Comparison of ENCODE assay signal across 1 cellular context in the genomic region with DNA sequence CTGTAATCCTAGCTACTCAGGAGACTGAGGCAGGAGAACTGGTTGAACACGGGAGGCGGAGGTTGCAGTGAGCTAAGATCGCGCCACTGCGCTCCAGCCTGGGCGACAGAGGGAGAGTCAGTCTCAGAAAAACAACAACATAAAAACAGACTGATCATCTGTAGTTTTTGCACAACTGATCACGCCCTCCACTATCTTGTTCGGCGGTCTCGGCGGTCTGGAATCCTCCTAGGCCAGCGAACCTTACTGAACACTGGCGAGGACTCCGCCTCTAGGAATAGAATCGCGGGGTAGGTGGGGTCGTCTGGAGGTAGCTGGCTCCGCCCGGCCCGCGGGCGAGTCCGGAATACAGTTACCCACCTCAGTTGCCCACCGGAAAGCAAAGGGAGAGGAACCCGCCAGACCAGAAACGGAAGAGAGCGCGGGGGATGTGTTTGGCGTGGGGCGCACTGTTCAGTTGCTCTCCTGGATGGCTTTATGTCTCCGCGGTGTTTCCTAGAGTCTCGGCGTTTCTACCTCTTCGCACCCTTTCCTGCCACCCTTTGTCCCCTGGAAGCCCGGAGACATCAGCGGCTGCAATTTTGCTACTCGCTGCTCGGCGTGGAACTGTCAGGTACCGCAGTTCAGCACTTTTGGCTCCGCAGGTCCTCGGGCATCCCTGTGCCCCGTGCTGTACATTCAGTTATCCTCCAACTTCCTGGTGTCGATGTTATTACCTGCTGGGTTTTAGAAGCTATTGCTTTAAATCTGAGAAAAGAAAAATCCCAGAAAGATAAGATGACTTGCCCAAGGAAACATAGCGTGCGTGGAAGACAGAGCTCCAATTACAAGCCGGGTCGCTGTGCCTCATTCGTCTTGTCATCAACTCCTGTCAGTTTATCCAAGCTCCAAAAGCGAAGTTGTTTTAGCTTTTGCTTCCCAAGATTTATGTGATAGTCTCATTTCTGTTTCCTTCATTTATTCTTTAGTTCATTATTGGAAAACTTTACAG.
A peak's percentile ranks its signal among the peaks of the same experiment; 100 is the strongest.
TF ChIP-seq lines count a peak whose summit lies in the region.

No MANE protein-coding gene starts in this region.

TF ChIP-seq in K562, 482 proteins besides CTCF, POLR2A, EP300 and RAD21 (continued from another document and continues in another):
- TF ChIP-seq, protein P1, sequence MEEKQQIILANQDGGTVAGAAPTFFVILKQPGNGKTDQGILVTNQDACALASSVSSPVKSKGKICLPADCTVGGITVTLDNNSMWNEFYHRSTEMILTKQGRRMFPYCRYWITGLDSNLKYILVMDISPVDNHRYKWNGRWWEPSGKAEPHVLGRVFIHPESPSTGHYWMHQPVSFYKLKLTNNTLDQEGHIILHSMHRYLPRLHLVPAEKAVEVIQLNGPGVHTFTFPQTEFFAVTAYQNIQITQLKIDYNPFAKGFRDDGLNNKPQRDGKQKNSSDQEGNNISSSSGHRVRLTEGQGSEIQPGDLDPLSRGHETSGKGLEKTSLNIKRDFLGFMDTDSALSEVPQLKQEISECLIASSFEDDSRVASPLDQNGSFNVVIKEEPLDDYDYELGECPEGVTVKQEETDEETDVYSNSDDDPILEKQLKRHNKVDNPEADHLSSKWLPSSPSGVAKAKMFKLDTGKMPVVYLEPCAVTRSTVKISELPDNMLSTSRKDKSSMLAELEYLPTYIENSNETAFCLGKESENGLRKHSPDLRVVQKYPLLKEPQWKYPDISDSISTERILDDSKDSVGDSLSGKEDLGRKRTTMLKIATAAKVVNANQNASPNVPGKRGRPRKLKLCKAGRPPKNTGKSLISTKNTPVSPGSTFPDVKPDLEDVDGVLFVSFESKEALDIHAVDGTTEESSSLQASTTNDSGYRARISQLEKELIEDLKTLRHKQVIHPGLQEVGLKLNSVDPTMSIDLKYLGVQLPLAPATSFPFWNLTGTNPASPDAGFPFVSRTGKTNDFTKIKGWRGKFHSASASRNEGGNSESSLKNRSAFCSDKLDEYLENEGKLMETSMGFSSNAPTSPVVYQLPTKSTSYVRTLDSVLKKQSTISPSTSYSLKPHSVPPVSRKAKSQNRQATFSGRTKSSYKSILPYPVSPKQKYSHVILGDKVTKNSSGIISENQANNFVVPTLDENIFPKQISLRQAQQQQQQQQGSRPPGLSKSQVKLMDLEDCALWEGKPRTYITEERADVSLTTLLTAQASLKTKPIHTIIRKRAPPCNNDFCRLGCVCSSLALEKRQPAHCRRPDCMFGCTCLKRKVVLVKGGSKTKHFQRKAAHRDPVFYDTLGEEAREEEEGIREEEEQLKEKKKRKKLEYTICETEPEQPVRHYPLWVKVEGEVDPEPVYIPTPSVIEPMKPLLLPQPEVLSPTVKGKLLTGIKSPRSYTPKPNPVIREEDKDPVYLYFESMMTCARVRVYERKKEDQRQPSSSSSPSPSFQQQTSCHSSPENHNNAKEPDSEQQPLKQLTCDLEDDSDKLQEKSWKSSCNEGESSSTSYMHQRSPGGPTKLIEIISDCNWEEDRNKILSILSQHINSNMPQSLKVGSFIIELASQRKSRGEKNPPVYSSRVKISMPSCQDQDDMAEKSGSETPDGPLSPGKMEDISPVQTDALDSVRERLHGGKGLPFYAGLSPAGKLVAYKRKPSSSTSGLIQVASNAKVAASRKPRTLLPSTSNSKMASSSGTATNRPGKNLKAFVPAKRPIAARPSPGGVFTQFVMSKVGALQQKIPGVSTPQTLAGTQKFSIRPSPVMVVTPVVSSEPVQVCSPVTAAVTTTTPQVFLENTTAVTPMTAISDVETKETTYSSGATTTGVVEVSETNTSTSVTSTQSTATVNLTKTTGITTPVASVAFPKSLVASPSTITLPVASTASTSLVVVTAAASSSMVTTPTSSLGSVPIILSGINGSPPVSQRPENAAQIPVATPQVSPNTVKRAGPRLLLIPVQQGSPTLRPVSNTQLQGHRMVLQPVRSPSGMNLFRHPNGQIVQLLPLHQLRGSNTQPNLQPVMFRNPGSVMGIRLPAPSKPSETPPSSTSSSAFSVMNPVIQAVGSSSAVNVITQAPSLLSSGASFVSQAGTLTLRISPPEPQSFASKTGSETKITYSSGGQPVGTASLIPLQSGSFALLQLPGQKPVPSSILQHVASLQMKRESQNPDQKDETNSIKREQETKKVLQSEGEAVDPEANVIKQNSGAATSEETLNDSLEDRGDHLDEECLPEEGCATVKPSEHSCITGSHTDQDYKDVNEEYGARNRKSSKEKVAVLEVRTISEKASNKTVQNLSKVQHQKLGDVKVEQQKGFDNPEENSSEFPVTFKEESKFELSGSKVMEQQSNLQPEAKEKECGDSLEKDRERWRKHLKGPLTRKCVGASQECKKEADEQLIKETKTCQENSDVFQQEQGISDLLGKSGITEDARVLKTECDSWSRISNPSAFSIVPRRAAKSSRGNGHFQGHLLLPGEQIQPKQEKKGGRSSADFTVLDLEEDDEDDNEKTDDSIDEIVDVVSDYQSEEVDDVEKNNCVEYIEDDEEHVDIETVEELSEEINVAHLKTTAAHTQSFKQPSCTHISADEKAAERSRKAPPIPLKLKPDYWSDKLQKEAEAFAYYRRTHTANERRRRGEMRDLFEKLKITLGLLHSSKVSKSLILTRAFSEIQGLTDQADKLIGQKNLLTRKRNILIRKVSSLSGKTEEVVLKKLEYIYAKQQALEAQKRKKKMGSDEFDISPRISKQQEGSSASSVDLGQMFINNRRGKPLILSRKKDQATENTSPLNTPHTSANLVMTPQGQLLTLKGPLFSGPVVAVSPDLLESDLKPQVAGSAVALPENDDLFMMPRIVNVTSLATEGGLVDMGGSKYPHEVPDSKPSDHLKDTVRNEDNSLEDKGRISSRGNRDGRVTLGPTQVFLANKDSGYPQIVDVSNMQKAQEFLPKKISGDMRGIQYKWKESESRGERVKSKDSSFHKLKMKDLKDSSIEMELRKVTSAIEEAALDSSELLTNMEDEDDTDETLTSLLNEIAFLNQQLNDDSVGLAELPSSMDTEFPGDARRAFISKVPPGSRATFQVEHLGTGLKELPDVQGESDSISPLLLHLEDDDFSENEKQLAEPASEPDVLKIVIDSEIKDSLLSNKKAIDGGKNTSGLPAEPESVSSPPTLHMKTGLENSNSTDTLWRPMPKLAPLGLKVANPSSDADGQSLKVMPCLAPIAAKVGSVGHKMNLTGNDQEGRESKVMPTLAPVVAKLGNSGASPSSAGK (IDR thresholded peaks at IDR 0.05), result no peak
- TF ChIP-seq, protein P2, sequence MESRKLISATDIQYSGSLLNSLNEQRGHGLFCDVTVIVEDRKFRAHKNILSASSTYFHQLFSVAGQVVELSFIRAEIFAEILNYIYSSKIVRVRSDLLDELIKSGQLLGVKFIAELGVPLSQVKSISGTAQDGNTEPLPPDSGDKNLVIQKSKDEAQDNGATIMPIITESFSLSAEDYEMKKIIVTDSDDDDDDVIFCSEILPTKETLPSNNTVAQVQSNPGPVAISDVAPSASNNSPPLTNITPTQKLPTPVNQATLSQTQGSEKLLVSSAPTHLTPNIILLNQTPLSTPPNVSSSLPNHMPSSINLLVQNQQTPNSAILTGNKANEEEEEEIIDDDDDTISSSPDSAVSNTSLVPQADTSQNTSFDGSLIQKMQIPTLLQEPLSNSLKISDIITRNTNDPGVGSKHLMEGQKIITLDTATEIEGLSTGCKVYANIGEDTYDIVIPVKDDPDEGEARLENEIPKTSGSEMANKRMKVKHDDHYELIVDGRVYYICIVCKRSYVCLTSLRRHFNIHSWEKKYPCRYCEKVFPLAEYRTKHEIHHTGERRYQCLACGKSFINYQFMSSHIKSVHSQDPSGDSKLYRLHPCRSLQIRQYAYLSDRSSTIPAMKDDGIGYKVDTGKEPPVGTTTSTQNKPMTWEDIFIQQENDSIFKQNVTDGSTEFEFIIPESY (CRISPR knock-in tag; IDR thresholded peaks at IDR 0.05), result no peak
- TF ChIP-seq, protein P3, sequence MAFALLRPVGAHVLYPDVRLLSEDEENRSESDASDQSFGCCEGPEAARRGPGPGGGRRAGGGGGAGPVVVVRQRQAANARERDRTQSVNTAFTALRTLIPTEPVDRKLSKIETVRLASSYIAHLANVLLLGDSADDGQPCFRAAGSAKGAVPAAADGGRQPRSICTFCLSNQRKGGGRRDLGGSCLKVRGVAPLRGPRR (CRISPR knock-in tag; IDR thresholded peaks at IDR 0.05), result no peak
- TF ChIP-seq, protein P4, sequence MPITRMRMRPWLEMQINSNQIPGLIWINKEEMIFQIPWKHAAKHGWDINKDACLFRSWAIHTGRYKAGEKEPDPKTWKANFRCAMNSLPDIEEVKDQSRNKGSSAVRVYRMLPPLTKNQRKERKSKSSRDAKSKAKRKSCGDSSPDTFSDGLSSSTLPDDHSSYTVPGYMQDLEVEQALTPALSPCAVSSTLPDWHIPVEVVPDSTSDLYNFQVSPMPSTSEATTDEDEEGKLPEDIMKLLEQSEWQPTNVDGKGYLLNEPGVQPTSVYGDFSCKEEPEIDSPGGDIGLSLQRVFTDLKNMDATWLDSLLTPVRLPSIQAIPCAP (CRISPR knock-in tag; IDR thresholded peaks at IDR 0.05; ENCODE audit: borderline replicate concordance), result no peak
- TF ChIP-seq MECOM (CRISPR knock-in tag; IDR thresholded peaks at IDR 0.05), result no peak
- TF ChIP-seq ZNF232 (CRISPR knock-in tag; IDR thresholded peaks at IDR 0.05), result no peak
- no peak for TF ChIP-seq KLF6 (CRISPR knock-in tag; IDR thresholded peaks at IDR 0.05; ENCODE audit: borderline replicate concordance)
- TF ChIP-seq FOXK2 (conservative IDR thresholded peaks at IDR 0.05 in 1 of 2, IDR thresholded peaks at IDR 0.05 in 1 of 2; ENCODE audit: low read depth in 2 of 2), result no peak
- TF ChIP-seq, protein P5, sequence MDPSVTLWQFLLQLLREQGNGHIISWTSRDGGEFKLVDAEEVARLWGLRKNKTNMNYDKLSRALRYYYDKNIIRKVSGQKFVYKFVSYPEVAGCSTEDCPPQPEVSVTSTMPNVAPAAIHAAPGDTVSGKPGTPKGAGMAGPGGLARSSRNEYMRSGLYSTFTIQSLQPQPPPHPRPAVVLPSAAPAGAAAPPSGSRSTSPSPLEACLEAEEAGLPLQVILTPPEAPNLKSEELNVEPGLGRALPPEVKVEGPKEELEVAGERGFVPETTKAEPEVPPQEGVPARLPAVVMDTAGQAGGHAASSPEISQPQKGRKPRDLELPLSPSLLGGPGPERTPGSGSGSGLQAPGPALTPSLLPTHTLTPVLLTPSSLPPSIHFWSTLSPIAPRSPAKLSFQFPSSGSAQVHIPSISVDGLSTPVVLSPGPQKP (CRISPR knock-in tag; IDR thresholded peaks at IDR 0.05), result no peak
- no peak for TF ChIP-seq ZFP1 (CRISPR knock-in tag; IDR thresholded peaks at IDR 0.05)
- TF ChIP-seq TAF1 (IDR thresholded peaks at IDR 0.05; ENCODE audit: control insufficient read depth, extremely low read depth, insufficient read depth, low read length, severe bottlenecking), result peak; percentile 76
- TF ChIP-seq NRF1 (conservative IDR thresholded peaks at IDR 0.05 in 1 of 2, IDR thresholded peaks at IDR 0.05 in 1 of 2), result no peak
- TF ChIP-seq NUFIP1 (IDR thresholded peaks at IDR 0.05; ENCODE audit: partially characterized antibody), result no peak
- no peak for TF ChIP-seq ZNF551 (CRISPR knock-in tag; IDR thresholded peaks at IDR 0.05)
- TF ChIP-seq TGIF2 (CRISPR knock-in tag; IDR thresholded peaks at IDR 0.05), result no peak
- peak; percentile 33; the same call in 1 of the 2 replicates for TF ChIP-seq JUN (IDR thresholded peaks at IDR 0.05; ENCODE audit: borderline replicate concordance, low read depth, low read length)
- TF ChIP-seq JUN (CRISPR knock-in tag; IDR thresholded peaks at IDR 0.05; ENCODE audit: borderline replicate concordance), result no peak
- no peak for TF ChIP-seq ZNF785 (CRISPR knock-in tag; IDR thresholded peaks at IDR 0.05)
- TF ChIP-seq SREBF2 (CRISPR knock-in tag; IDR thresholded peaks at IDR 0.05), result no peak
- TF ChIP-seq RB1 (IDR thresholded peaks at IDR 0.05; ENCODE audit: low read depth), result peak; percentile 35
- TF ChIP-seq ZNF717 (CRISPR knock-in tag; IDR thresholded peaks at IDR 0.05), result no peak
- 0 out of 4 replicates have a peak, but pooled peaks of 1 of the 2 experiments have one; percentile 11 for TF ChIP-seq HDAC1 (IDR thresholded peaks at IDR 0.05)
- TF ChIP-seq ZNF3 (CRISPR knock-in tag; IDR thresholded peaks at IDR 0.05), result no peak
- TF ChIP-seq, protein P6, sequence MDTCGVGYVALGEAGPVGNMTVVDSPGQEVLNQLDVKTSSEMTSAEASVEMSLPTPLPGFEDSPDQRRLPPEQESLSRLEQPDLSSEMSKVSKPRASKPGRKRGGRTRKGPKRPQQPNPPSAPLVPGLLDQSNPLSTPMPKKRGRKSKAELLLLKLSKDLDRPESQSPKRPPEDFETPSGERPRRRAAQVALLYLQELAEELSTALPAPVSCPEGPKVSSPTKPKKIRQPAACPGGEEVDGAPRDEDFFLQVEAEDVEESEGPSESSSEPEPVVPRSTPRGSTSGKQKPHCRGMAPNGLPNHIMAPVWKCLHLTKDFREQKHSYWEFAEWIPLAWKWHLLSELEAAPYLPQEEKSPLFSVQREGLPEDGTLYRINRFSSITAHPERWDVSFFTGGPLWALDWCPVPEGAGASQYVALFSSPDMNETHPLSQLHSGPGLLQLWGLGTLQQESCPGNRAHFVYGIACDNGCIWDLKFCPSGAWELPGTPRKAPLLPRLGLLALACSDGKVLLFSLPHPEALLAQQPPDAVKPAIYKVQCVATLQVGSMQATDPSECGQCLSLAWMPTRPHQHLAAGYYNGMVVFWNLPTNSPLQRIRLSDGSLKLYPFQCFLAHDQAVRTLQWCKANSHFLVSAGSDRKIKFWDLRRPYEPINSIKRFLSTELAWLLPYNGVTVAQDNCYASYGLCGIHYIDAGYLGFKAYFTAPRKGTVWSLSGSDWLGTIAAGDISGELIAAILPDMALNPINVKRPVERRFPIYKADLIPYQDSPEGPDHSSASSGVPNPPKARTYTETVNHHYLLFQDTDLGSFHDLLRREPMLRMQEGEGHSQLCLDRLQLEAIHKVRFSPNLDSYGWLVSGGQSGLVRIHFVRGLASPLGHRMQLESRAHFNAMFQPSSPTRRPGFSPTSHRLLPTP (IDR thresholded peaks at IDR 0.05; ENCODE audit: borderline replicate concordance, extremely low read depth, insufficient read length), result no peak
- TF ChIP-seq RBM22 (IDR thresholded peaks at IDR 0.05; ENCODE audit: low read depth, low read length, poor library complexity, severe bottlenecking), result no peak
- no peak for TF ChIP-seq ZNF780A (CRISPR knock-in tag; IDR thresholded peaks at IDR 0.05)
- TF ChIP-seq, protein P7, sequence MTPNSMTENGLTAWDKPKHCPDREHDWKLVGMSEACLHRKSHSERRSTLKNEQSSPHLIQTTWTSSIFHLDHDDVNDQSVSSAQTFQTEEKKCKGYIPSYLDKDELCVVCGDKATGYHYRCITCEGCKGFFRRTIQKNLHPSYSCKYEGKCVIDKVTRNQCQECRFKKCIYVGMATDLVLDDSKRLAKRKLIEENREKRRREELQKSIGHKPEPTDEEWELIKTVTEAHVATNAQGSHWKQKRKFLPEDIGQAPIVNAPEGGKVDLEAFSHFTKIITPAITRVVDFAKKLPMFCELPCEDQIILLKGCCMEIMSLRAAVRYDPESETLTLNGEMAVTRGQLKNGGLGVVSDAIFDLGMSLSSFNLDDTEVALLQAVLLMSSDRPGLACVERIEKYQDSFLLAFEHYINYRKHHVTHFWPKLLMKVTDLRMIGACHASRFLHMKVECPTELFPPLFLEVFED (CRISPR knock-in tag; conservative IDR thresholded peaks at IDR 0.05), result no peak
- TF ChIP-seq TSC22D4 (tag; IDR thresholded peaks at IDR 0.05), result no peak
- no peak for TF ChIP-seq ZNF239 (CRISPR knock-in tag; IDR thresholded peaks at IDR 0.05)
- TF ChIP-seq SMARCB1 (IDR thresholded peaks at IDR 0.05; ENCODE audit: insufficient read length, low read depth), result no peak
- TF ChIP-seq NR1H2 (CRISPR knock-in tag; IDR thresholded peaks at IDR 0.05), result no peak
- no peak for TF ChIP-seq CHCHD3 (CRISPR knock-in tag; IDR thresholded peaks at IDR 0.05)
- TF ChIP-seq, protein P8, sequence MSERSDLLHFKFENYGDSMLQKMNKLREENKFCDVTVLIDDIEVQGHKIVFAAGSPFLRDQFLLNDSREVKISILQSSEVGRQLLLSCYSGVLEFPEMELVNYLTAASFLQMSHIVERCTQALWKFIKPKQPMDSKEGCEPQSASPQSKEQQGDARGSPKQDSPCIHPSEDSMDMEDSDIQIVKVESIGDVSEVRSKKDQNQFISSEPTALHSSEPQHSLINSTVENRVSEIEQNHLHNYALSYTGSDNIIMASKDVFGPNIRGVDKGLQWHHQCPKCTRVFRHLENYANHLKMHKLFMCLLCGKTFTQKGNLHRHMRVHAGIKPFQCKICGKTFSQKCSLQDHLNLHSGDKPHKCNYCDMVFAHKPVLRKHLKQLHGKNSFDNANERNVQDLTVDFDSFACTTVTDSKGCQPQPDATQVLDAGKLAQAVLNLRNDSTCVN (CRISPR knock-in tag; IDR thresholded peaks at IDR 0.05), result no peak
